ENCODE assay signal across 9 cellular contexts in genomic region chr1:177948336-177948972, GRCh38. TPM values are rescaled to one million over a fixed set of nuclear protein-coding genes. Genes with fewer than 3 reads are reported as not detected.
DNase-seq lines count a peak whose midpoint lies in the region; TF ChIP-seq lines count a peak whose summit lies in the region.
"Had no signal": no experiment of that assay in that cellular context is flagged by ENCODE, and none has a peak within 500 bp of the region (broad histone marks: within the 10 kb centered on the region; RNA-seq: fewer than 3 reads in every experiment).

No MANE protein-coding gene starts in this region.

- H3K9ac ChIP-seq in GM23248, result no peak overlapping the region

- H3K4me3 ChIP-seq in GM23248, result no peak overlapping the region
- H3K4me3 ChIP-seq in coronary artery, result no peak overlapping the region
- H3K4me3 ChIP-seq in lower leg skin (ENCODE audit: low read depth, poor library complexity, severe bottlenecking), result no peak overlapping the region
- no peak overlapping the region for H3K4me3 ChIP-seq in tibial nerve

- no peak overlapping the region for H3K27ac Mint-ChIP-seq in activated naive CD4-positive, alpha-beta T cell treated with anti-CD3 and anti-CD28 coated beads for 36 hours
- H3K27ac Mint-ChIP-seq: immature natural killer cell had no signal

- peak; percentile 44 for DNase-seq in activated naive CD4-positive, alpha-beta T cell treated with anti-CD3 and anti-CD28 coated beads for 36 hours
- DNase-seq in activated naive CD4-positive, alpha-beta T cell (lab: John Stamatoyannopoulos, UW), result no peak
- peak; percentile 82 for DNase-seq in GM23248
- peak; percentile 83 to 90 for DNase-seq in Kasumi-1 (lab: John Stamatoyannopoulos, UW)
- DNase-seq in OCI-M1 (lab: John Stamatoyannopoulos, UW), result peak; percentile 81
- no peak for DNase-seq in coronary artery (ENCODE audit: low spot score)
- DNase-seq in lower leg skin (ENCODE audit: low spot score in 2 of 2), result peak; percentile 41 to 89
- peak; percentile 39 to 65 for DNase-seq in tibial nerve (ENCODE audit: low spot score in 2 of 2)

- H3K27ac ChIP-seq in GM23248, result no peak overlapping the region
- H3K27ac ChIP-seq in coronary artery, result no peak overlapping the region
- H3K27ac ChIP-seq in tibial nerve, result no peak overlapping the region

- no peak overlapping the region for H3K4me3 Mint-ChIP-seq in activated naive CD4-positive, alpha-beta T cell treated with anti-CD3 and anti-CD28 coated beads for 36 hours
- H3K4me3 Mint-ChIP-seq: immature natural killer cell had no signal

- WGBS in GM23248 (ENCODE audit: low coverage in 1 of 2, low lambda C conversion rate in 2 of 2, missing lambda C conversion rate in 2 of 2), 2 experiments, result 16 to 21% methylated on average over 8 of the region's 8 CpGs
- 11 to 24% methylated on average over 8 of the region's 8 CpGs for WGBS in lower leg skin, 2 donors
- 21 to 22% methylated on average over 8 of the region's 8 CpGs for WGBS in tibial nerve, 2 donors

- no peaks in the 10 kb centered on the region for H3F3A ChIP-seq in GM23248 (ENCODE audit: insufficient read depth)

- H4K20me1 ChIP-seq in GM23248 (ENCODE audit: insufficient read depth), result no peaks in the 10 kb centered on the region

- H3K27me3 Mint-ChIP-seq in activated naive CD4-positive, alpha-beta T cell treated with anti-CD3 and anti-CD28 coated beads for 36 hours (ENCODE audit: low read depth), result peaks cover 7% of the 10 kb centered on the region

- H3K27me3 ChIP-seq in GM23248 (replicated peaks; ENCODE audit: insufficient read depth), result no peaks in the 10 kb centered on the region
- no peaks in the 10 kb centered on the region for H3K27me3 ChIP-seq in tibial nerve

- no peaks in the 10 kb centered on the region for H3K9me2 ChIP-seq in GM23248 (ENCODE audit: insufficient read depth)

- no peaks in the 10 kb centered on the region for H3K9me3 Mint-ChIP-seq in activated naive CD4-positive, alpha-beta T cell treated with anti-CD3 and anti-CD28 coated beads for 36 hours

- intact Hi-C loops in activated naive CD4-positive, alpha-beta T cell treated with anti-CD3 and anti-CD28 coated beads for 36 hours (cut with micrococcal nuclease), result loop anchor here (5.0 to 10.0 kb wide), 5 partner anchors 334 to 1571 kb away; no protein-coding TSS in a partner anchor
- intact Hi-C loops in lower leg skin (cut with DNase I; ENCODE audit: low total_unique reads), result loop anchor here (10.0 kb wide), 1 partner anchor 1054 kb away; no protein-coding TSS in a partner anchor

- H3K36me3 ChIP-seq in GM23248 (ENCODE audit: low read depth), result no peaks in the 10 kb centered on the region
- H3K36me3 ChIP-seq in tibial nerve, result peaks cover 0 to 47% (median 0%) of the 10 kb centered on the region in 3 donors

- H3K4me2 ChIP-seq in GM23248 (ENCODE audit: unreplicated experiment), result no peak overlapping the region

- in situ Hi-C loops in GM23248 (cut with MboI), result loop anchor here (10.0 kb wide), 1 partner anchor 1054 kb away; no protein-coding TSS in a partner anchor

- H3K4me1 Mint-ChIP-seq in activated naive CD4-positive, alpha-beta T cell treated with anti-CD3 and anti-CD28 coated beads for 36 hours (ENCODE audit: low read depth), result no peaks in the 10 kb centered on the region
- H3K4me1 Mint-ChIP-seq: immature natural killer cell had no signal

- TF ChIP-seq EP300 in tibial nerve (IDR thresholded peaks at IDR 0.05), result no peak

- no peaks in the 10 kb centered on the region for H3K36me3 Mint-ChIP-seq in activated naive CD4-positive, alpha-beta T cell treated with anti-CD3 and anti-CD28 coated beads for 36 hours (ENCODE audit: low read depth)
- H3K36me3 Mint-ChIP-seq: immature natural killer cell had no signal

- TF ChIP-seq CTCF in coronary artery (IDR thresholded peaks at IDR 0.05), result peak; percentile 82
- TF ChIP-seq CTCF in lower leg skin (IDR thresholded peaks at IDR 0.05), result peak in 1 of 3 donors; percentile 25
- peak; percentile 75 to 89 (median 78) for TF ChIP-seq CTCF in tibial nerve (IDR thresholded peaks at IDR 0.05)

- TF ChIP-seq POLR2A in lower leg skin (IDR thresholded peaks at IDR 0.05) (no peak), tibial nerve (IDR thresholded peaks at IDR 0.05) (no peak)

- H3K9me3 ChIP-seq in GM23248 (ENCODE audit: low read depth) (no peaks in the 10 kb centered on the region), tibial nerve (no peaks in the 10 kb centered on the region)

- CTCF ChIA-PET in activated naive CD4-positive, alpha-beta T cell treated with anti-CD3 and anti-CD28 coated beads for 36 hours (lab: Charles Lee), result interaction anchor here (0.6 to 1.5 kb wide), 3 partner anchors 24 to 113 kb away, joined by 3 read pairs; no protein-coding TSS in a partner anchor

- no peaks in the 10 kb centered on the region for H3K79me2 ChIP-seq in GM23248 (ENCODE audit: insufficient read depth)

- H2AFZ ChIP-seq in GM23248, result no peak overlapping the region

- H3K4me1 ChIP-seq in GM23248 (ENCODE audit: insufficient read depth) (peaks cover 3% of the 10 kb centered on the region), tibial nerve (peaks cover 0 to 16% (median 0%) of the 10 kb centered on the region in 4 donors)

RNA-seq across cellular contexts. Expression of gene SEC16B, which starts 21.4 kb away (rescaled TPM):
- total RNA-seq in activated naive CD4-positive, alpha-beta T cell treated with anti-CD3 and anti-CD28 coated beads for 36 hours, result not detected
- total RNA-seq in GM23248 (2014; rRNA removed; shearing (Covaris generic)), result 1.5 and 1.9 TPM in 2 replicates
- polyA plus RNA-seq in GM23248 (2016; fragmentation: Nextera tagmentation; extraction: Ambion mirVana), result 1.8 and 2.2 TPM in 2 replicates
- total RNA-seq in lower leg skin, result 1 to 10 TPM in 3 of 4 donors, under 1 TPM in 1; 0.21 to 1.8 (median 1.4) TPM
- 10 to 100 TPM; 10.5 to 21.6 (median 15.4) TPM for total RNA-seq in tibial nerve

Comparison
In these comparisons a context has a peak if more than half of its experiments do, and no peak if none do; other contexts are left out.
1. DNase-seq: peak in activated naive CD4-positive, alpha-beta T cell treated with anti-CD3 and anti-CD28 coated beads for 36 hours (single experiment), GM23248 (single experiment), Kasumi-1 (2 of 2), OCI-M1 (single experiment), lower leg skin (2 of 2) and tibial nerve (2 of 2); none in activated naive CD4-positive, alpha-beta T cell (0 of 4) and coronary artery (single experiment).